ENCODE assay signal across 9 cellular contexts in the genomic region with DNA sequence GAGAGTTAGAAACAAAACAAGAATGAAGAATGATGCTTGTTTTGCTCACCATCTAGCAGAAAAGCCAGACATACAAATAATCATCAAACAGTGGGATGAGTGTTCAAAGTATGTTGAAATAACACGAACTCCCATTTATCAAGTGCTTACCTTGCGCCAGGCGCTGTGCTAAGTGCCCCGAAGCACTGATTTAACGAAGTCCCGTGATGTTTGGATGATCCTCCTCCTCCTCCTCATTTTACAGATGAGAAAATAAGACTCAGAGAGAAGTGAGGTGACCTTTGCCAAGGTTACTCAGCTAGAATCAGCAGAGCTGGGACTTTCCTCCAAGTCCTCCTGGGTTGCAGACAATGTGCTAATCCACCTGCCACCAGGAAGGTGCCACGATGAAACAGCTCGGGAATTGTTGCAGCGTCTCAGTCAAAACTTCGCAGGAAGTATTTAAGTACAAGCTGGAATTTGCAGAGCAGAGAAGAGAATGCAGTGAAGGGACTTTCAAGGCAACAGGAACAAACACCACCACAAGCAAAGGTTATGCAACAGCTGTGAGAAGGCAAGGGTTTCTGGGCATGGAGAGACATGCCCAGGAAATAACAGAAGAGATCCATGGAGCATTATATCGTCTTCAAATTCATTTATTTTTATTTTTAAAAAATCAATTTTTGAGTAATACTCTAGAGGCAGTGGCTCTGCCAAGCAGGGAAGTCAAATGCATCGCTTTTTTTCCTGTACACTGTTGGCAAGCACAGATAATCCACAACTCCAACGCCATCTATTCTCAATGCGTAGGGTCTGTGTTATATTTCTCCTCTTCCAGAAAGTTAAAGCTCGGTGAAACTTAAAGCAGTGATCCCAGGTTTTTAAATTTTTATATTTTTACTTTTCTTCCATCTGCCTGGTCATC. TPM values are rescaled to one million over a fixed set of nuclear protein-coding genes. Genes with fewer than 3 reads are reported as not detected.
DNase-seq lines count a peak whose midpoint lies in the region; TF ChIP-seq lines count a peak whose summit lies in the region.
"Had no signal": no experiment of that assay in that cellular context is flagged by ENCODE, and none has a peak within 500 bp of the region (broad histone marks: within the 10 kb centered on the region; RNA-seq: fewer than 3 reads in every experiment).

No MANE protein-coding gene starts in this region.

- H3K9me3 ChIP-seq in parathyroid adenoma (ENCODE audit: control insufficient read depth, low read length), result no peaks in the 10 kb centered on the region
- H3K9me3 ChIP-seq in esophagus muscularis mucosa, result no peaks in the 10 kb centered on the region

- no peak overlapping the region for H3K9ac ChIP-seq in parathyroid adenoma

- TF ChIP-seq CTCF in endothelial cell (IDR thresholded peaks at IDR 0.05; ENCODE audit: unreplicated experiment), result no peak
- no peak for TF ChIP-seq CTCF in parathyroid adenoma (IDR thresholded peaks at IDR 0.05)
- no peak for TF ChIP-seq CTCF in esophagus muscularis mucosa (IDR thresholded peaks at IDR 0.05)

- DNase-seq in NCI-H69 (lab: John Stamatoyannopoulos, UW), result peak; percentile 74
- no peak for DNase-seq in endothelial cell (ENCODE audit: low spot score)
- no peak for DNase-seq in AG20443 (ENCODE audit: low spot score)
- no peak for DNase-seq in esophagus muscularis mucosa (ENCODE audit: extremely low spot score)
- no peak for DNase-seq in COLO829 (ENCODE audit: low spot score)
- DNase-seq in activated T-cell treated with anti-CD3 and anti-CD28 coated beads, Interleukin-2, amount 50 U/mL, for 24 hours, result no peak
- DNase-seq: activated effector memory CD4-positive, alpha-beta T cell treated with Interleukin-2 at 50 U/mL for 16 hours had no signal

- no peak overlapping the region for H3K4me3 Mint-ChIP-seq in endothelial cell (ENCODE audit: unreplicated experiment)
- no peak overlapping the region for H3K4me3 Mint-ChIP-seq in activated T-cell treated with anti-CD3 and anti-CD28 coated beads, Interleukin-2, amount 50 U/mL, for 24 hours

- H3K36me3 ChIP-seq in parathyroid adenoma (ENCODE audit: control insufficient read depth, insufficient read depth, low read length) (no peaks in the 10 kb centered on the region), esophagus muscularis mucosa (peaks cover 0 to 2% (median 0%) of the 10 kb centered on the region in 4 donors)

- H3K27me3 ChIP-seq in parathyroid adenoma (ENCODE audit: control insufficient read depth, insufficient read depth, low read length) (no peaks in the 10 kb centered on the region), esophagus muscularis mucosa (no peaks in the 10 kb centered on the region)

- peak overlapping the region; percentile 20 for H3K4me2 ChIP-seq in parathyroid adenoma (ENCODE audit: low read length)

- H3K4me3 ChIP-seq in GM08714 (ENCODE audit: low read length) (peak overlapping the region; percentile 3; the same call in 1 of the 2 replicates), parathyroid adenoma (ENCODE audit: low read depth, low read length) (no peak overlapping the region), esophagus muscularis mucosa (no peak overlapping the region)

- H3K27me3 Mint-ChIP-seq in endothelial cell (ENCODE audit: unreplicated experiment), result no peaks in the 10 kb centered on the region
- H3K27me3 Mint-ChIP-seq in activated T-cell treated with anti-CD3 and anti-CD28 coated beads, Interleukin-2, amount 50 U/mL, for 24 hours, result no peaks in the 10 kb centered on the region

- H3K4me1 Mint-ChIP-seq in endothelial cell (ENCODE audit: unreplicated experiment), result peaks cover 13% of the 10 kb centered on the region
- peaks cover 8% of the 10 kb centered on the region for H3K4me1 Mint-ChIP-seq in activated T-cell treated with anti-CD3 and anti-CD28 coated beads, Interleukin-2, amount 50 U/mL, for 24 hours (ENCODE audit: low read depth)

- H3K27ac Mint-ChIP-seq in endothelial cell (ENCODE audit: unreplicated experiment), result peak overlapping the region; percentile 50
- no peak overlapping the region for H3K27ac Mint-ChIP-seq in activated T-cell treated with anti-CD3 and anti-CD28 coated beads, Interleukin-2, amount 50 U/mL, for 24 hours

- 60% methylated on average over 15 of the region's 15 CpGs for WGBS in esophagus muscularis mucosa

- H2AFZ ChIP-seq in parathyroid adenoma, result no peak overlapping the region

- H3K4me1 ChIP-seq in parathyroid adenoma (peaks cover 19% of the 10 kb centered on the region), esophagus muscularis mucosa (peaks cover 14 to 31% (median 15%) of the 10 kb centered on the region in 4 donors)

- no peak for TF ChIP-seq EP300 in esophagus muscularis mucosa (IDR thresholded peaks at IDR 0.05)

- no peaks in the 10 kb centered on the region for H3K9me3 Mint-ChIP-seq in endothelial cell (ENCODE audit: unreplicated experiment)
- no peaks in the 10 kb centered on the region for H3K9me3 Mint-ChIP-seq in activated T-cell treated with anti-CD3 and anti-CD28 coated beads, Interleukin-2, amount 50 U/mL, for 24 hours

- TF ChIP-seq POLR2A in esophagus muscularis mucosa (IDR thresholded peaks at IDR 0.05; ENCODE audit: low read depth), result no peak

- intact Hi-C loops in esophagus muscularis mucosa (cut with DNase I), result loop anchor here (10.0 kb wide), 1 partner anchor 164 kb away; the partner anchor contains the start of gene MXRA7

- no peaks in the 10 kb centered on the region for H3K36me3 Mint-ChIP-seq in endothelial cell (ENCODE audit: low read depth, unreplicated experiment)
- H3K36me3 Mint-ChIP-seq in activated T-cell treated with anti-CD3 and anti-CD28 coated beads, Interleukin-2, amount 50 U/mL, for 24 hours (ENCODE audit: low read depth), result peaks cover 2% of the 10 kb centered on the region

- H3K79me2 ChIP-seq in parathyroid adenoma, result no peaks in the 10 kb centered on the region

- H3K27ac ChIP-seq in parathyroid adenoma (no peak overlapping the region), esophagus muscularis mucosa (replicated peaks in 1 of 4) (no peak overlapping the region)

RNA-seq across cellular contexts. Expression of gene PRCD, which starts 11.1 kb away (rescaled TPM):
- 0.54 TPM for total RNA-seq in endothelial cell (ENCODE audit: unreplicated experiment)
- 1 to 10 TPM; 1.2 to 5.1 (median 3.8) TPM for total RNA-seq in esophagus muscularis mucosa

RNA-seq across cellular contexts. Expression of gene CYGB, which starts 13.5 kb away (rescaled TPM):
- total RNA-seq in endothelial cell (ENCODE audit: unreplicated experiment) (0.51 TPM), esophagus muscularis mucosa (10 to 100 TPM; 10.8 to 23.5 (median 20.7) TPM)

RNA-seq across cellular contexts. Expression of gene ST6GALNAC2, which starts 34.7 kb away (rescaled TPM):
- 2.2 TPM for total RNA-seq in endothelial cell (ENCODE audit: unreplicated experiment)
- total RNA-seq in esophagus muscularis mucosa, result 10 to 100 TPM in 2 of 4 donors, 1 to 10 TPM in 2; 8.7 to 17.8 (median 13.3) TPM

RNA-seq across cellular contexts. Expression of gene RHBDF2, which starts 49.7 kb away (rescaled TPM):
- total RNA-seq in endothelial cell (ENCODE audit: unreplicated experiment), result 39.3 TPM
- 10 to 100 TPM; 12.9 to 22.5 (median 15.4) TPM for total RNA-seq in esophagus muscularis mucosa
